In the genomic region with DNA sequence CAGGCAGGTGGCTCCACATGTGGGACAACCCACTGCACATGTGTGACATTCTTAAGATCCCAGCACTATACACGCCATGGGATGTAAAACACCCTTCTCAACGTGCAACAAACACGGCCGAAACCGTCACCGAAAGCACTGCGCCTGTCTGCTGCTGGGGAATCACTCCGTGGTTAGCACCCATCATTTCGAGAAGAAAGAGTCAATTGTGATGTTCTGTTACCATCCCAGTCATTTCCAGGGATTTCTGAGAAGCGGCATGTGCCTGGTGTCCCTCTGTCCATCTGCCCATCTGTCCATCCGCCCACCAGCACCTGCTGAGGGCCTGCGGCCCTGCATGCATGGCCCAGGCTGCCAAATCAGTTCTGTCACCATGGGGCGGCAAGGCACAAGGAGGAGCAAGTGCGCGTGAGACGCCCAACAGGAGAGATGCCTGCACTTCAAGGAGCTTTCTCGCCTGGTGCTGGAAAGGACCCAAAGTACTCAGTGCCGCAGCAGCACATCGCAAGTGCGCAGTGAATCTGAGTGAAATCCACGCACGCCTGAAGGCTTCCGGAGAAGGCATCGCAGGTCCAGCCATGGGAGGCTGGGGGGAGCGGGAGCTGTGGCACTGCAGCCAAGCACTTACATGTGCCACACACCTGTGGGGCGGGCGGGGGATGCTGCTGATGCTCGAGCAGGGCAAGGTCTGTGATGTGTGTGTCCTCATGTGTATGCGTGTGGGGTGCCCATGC, we compare ENCODE assay signal across 11 cellular contexts. TPM values are rescaled to one million over a fixed set of nuclear protein-coding genes. Genes with fewer than 3 reads are reported as not detected.
DNase-seq lines count a peak whose midpoint lies in the region; ATAC-seq, FAIRE-seq and TF ChIP-seq lines count a peak whose summit lies in the region.
"Had no signal": no experiment of that assay in that cellular context is flagged by ENCODE, and none has a peak within 500 bp of the region (broad histone marks: within the 10 kb centered on the region; RNA-seq: fewer than 3 reads in every experiment).

No MANE protein-coding gene starts in this region.

- no peaks in the 10 kb centered on the region for H3K9me3 Mint-ChIP-seq in activated T-helper 17 cell treated with anti-CD3 and anti-CD28 coated beads, Interleukin-2, amount 50 U/mL, for 72 hours
- no peaks in the 10 kb centered on the region for H3K9me3 Mint-ChIP-seq in neural crest cell
- H3K9me3 Mint-ChIP-seq in activated naive CD4-positive, alpha-beta T cell treated with anti-CD3 and anti-CD28 coated beads for 36 hours: no peaks in the 10 kb centered on the region

- ATAC-seq in GM19351 (IDR thresholded peaks at IDR 0.05; ENCODE audit: unreplicated experiment): peak; percentile 40
- ATAC-seq in activated T-helper 17 cell treated with anti-CD3 and anti-CD28 coated beads, Interleukin-2, amount 50 U/mL, for 72 hours (replicated peaks): peak; percentile 34

- H3K4me3 Mint-ChIP-seq in activated T-helper 17 cell treated with anti-CD3 and anti-CD28 coated beads, Interleukin-2, amount 50 U/mL, for 72 hours: peak overlapping the region; percentile 56
- H3K4me3 Mint-ChIP-seq in neural crest cell: peak overlapping the region; percentile 57
- H3K4me3 Mint-ChIP-seq in activated naive CD4-positive, alpha-beta T cell treated with anti-CD3 and anti-CD28 coated beads for 36 hours: no peak overlapping the region

- no peak for TF ChIP-seq CTCF in GM10248 (IDR thresholded peaks at IDR 0.05; ENCODE audit: control extremely low read depth, extremely low read depth, low read depth, missing control alignments)
- TF ChIP-seq CTCF in neural crest cell (conservative IDR thresholded peaks at IDR 0.05): no peak

- DNase-seq in GM10248 (ENCODE audit: extremely low spot score) (peak; percentile 76), neural crest cell (ENCODE audit: low read depth, low spot score) (no peak), NCI-H1105 treated with DMSO at 0.1 percent for 48 hours (lab: John Stamatoyannopoulos, UW) (no peak), NCI-H2196 (lab: John Stamatoyannopoulos, UW; ENCODE audit: unreplicated experiment) (no peak), H54 (ENCODE audit: insufficient read length, low spot score) (no peak)
- DNase-seq in activated naive CD4-positive, alpha-beta T cell treated with anti-CD3 and anti-CD28 coated beads for 36 hours: no peak
- DNase-seq: Caco-2, foreskin fibroblast, NCI-H1436 treated with DMSO at 0.1 percent for 48 hours had no signal

- H3K4me1 Mint-ChIP-seq in activated T-helper 17 cell treated with anti-CD3 and anti-CD28 coated beads, Interleukin-2, amount 50 U/mL, for 72 hours: peaks cover 17% of the 10 kb centered on the region
- peaks cover 52% of the 10 kb centered on the region for H3K4me1 Mint-ChIP-seq in neural crest cell
- H3K4me1 Mint-ChIP-seq in activated naive CD4-positive, alpha-beta T cell treated with anti-CD3 and anti-CD28 coated beads for 36 hours (ENCODE audit: low read depth): peaks cover 17% of the 10 kb centered on the region

- FAIRE-seq in H54 (lab: Jason Lieb, UNC): no peak

- no peaks in the 10 kb centered on the region for H3K36me3 Mint-ChIP-seq in activated T-helper 17 cell treated with anti-CD3 and anti-CD28 coated beads, Interleukin-2, amount 50 U/mL, for 72 hours (ENCODE audit: low read depth)
- no peaks in the 10 kb centered on the region for H3K36me3 Mint-ChIP-seq in neural crest cell (ENCODE audit: low read depth)
- no peaks in the 10 kb centered on the region for H3K36me3 Mint-ChIP-seq in activated naive CD4-positive, alpha-beta T cell treated with anti-CD3 and anti-CD28 coated beads for 36 hours (ENCODE audit: low read depth)

- CTCF ChIA-PET in GM10248 (lab: Yijun Ruan, JAX): interaction anchor here (0.7 to 4.3 kb wide), 6 partner anchors 9 to 160 kb away, joined by 3 to 30 read pairs (median 10); no protein-coding TSS in a partner anchor
- CTCF ChIA-PET in activated naive CD4-positive, alpha-beta T cell treated with anti-CD3 and anti-CD28 coated beads for 36 hours (lab: Charles Lee): no interaction called here

- POLR2A ChIA-PET in GM10248 (lab: Yijun Ruan, JAX): interaction anchor here (1.4 to 1.5 kb wide), 2 partner anchors 8 to 15 kb away, joined by 5 to 7 read pairs; no protein-coding TSS in a partner anchor

- H3K27ac Mint-ChIP-seq in activated T-helper 17 cell treated with anti-CD3 and anti-CD28 coated beads, Interleukin-2, amount 50 U/mL, for 72 hours: peak overlapping the region; percentile 73
- peak overlapping the region; percentile 32 for H3K27ac Mint-ChIP-seq in neural crest cell (ENCODE audit: unreplicated experiment)
- no peak overlapping the region for H3K27ac Mint-ChIP-seq in activated naive CD4-positive, alpha-beta T cell treated with anti-CD3 and anti-CD28 coated beads for 36 hours

- TF ChIP-seq POLR2A in H54 (IDR thresholded peaks at IDR 0.05; ENCODE audit: low read depth, low read length): no peak

- intact Hi-C loops in activated naive CD4-positive, alpha-beta T cell treated with anti-CD3 and anti-CD28 coated beads for 36 hours (cut with micrococcal nuclease): no loop called here

- H3K27me3 Mint-ChIP-seq in activated T-helper 17 cell treated with anti-CD3 and anti-CD28 coated beads, Interleukin-2, amount 50 U/mL, for 72 hours: no peaks in the 10 kb centered on the region
- no peaks in the 10 kb centered on the region for H3K27me3 Mint-ChIP-seq in neural crest cell (ENCODE audit: low read depth)
- no peaks in the 10 kb centered on the region for H3K27me3 Mint-ChIP-seq in activated naive CD4-positive, alpha-beta T cell treated with anti-CD3 and anti-CD28 coated beads for 36 hours (ENCODE audit: low read depth)

RNA-seq across cellular contexts. Expression of a gene that starts 38.0 kb away (rescaled TPM):
- total RNA-seq in activated T-helper 17 cell treated with anti-CD3 and anti-CD28 coated beads, Interleukin-2, amount 50 U/mL, for 72 hours: 1 to 10 TPM; 7.0 to 7.3 TPM
- total RNA-seq in neural crest cell: 40.6 and 47.0 TPM in 2 replicates
- 1 to 10 TPM; 3.4 to 3.8 TPM for total RNA-seq in activated naive CD4-positive, alpha-beta T cell treated with anti-CD3 and anti-CD28 coated beads for 36 hours
